In the genomic region with DNA sequence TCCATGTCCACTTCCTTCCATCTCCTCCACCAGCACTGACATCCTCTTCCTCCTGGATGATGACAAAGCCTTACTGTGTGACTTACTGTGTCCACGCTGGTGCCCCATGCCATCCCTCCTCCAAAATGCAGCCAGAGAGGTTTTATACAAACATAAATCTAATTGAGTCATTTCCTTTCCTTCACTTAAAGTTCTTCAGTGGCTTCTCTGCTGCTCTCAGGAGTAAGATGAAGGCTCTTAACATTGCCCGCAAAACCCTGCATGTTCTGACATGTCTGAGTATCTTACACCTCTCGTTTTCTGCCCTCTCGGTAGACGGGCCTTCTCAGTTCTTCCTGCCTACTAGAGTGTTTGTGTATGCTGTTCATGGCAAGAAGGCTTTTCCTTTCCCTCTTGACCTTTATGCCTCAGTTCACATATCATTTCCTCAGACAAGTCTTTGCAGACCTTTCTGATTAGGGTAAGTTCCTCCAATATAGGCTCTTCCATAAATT, we compare ENCODE assay signal across 8 cellular contexts.
A peak's percentile ranks its signal among the peaks of the same experiment; 100 is the strongest.
DNase-seq lines count a peak whose midpoint lies in the region; ATAC-seq lines count a peak whose summit lies in the region.

No MANE protein-coding gene starts in this region.

- H3K27ac ChIP-seq in epithelial cell of prostate = peak overlapping the region; percentile 99

- in situ Hi-C loops in G401 (cut with HindIII; ENCODE audit: low sequenced_read_pairs) = no loop called here

- ATAC-seq in GM18519 (IDR thresholded peaks at IDR 0.05; ENCODE audit: low FRiP score, unreplicated experiment) (peak; percentile 25), GM21723 (IDR thresholded peaks at IDR 0.05; ENCODE audit: unreplicated experiment) (peak; percentile 71), HG03558 (IDR thresholded peaks at IDR 0.05; ENCODE audit: extremely low read depth, unreplicated experiment) (peak; percentile 48)

- DNase-seq in epithelial cell of prostate (ENCODE audit: low read depth, low spot score) (peak; percentile 93), KG1 (lab: John Stamatoyannopoulos, UW) (no peak), CD1c-positive myeloid dendritic cell (ENCODE audit: extremely low spot score) (no peak), G401 (ENCODE audit: low spot score) (no peak)
- DNase-seq in activated effector memory CD4-positive, alpha-beta T cell treated with Interleukin-2 at 50 U/mL for 16 hours = no peak
